In the genomic region with DNA sequence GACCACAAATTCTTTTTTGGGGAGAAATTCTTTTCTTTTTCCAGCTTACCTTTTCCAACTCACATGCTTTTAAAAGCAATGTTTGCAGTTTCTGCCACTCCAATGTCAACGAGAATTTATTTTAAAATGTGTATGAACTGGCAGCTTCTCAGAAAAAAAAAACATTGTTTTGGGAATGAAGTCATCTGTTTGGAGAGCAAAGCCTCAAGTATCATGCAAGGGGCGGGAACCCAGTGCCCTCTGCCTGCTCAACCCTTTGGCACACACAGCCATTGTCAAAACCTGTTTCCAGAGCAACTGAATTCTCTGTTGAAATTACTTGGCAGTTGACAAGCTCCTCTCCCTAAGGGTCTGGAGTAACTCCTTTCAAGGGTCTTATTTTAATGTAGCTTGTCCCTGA, we compare ENCODE assay signal across 10 cellular contexts.
A peak's percentile ranks its signal among the peaks of the same experiment; 100 is the strongest.
DNase-seq lines count a peak whose midpoint lies in the region; ATAC-seq and TF ChIP-seq lines count a peak whose summit lies in the region.
"Had no signal": no experiment of that assay in that cellular context is flagged by ENCODE, and none has a peak within 500 bp of the region (broad histone marks: within the 10 kb centered on the region; RNA-seq: fewer than 3 reads in every experiment).

No MANE protein-coding gene starts in this region.

- intact Hi-C loops in CD14-positive monocyte (cut with micrococcal nuclease): no loop called here

- no peaks in the 10 kb centered on the region for H3K9me3 ChIP-seq in SK-N-SH

- H3K27ac Mint-ChIP-seq in CD14-positive monocyte: no peak overlapping the region
- H3K27ac Mint-ChIP-seq: CD4-positive, CD25-positive, alpha-beta regulatory T cell; T-helper 1 cell treated with Interleukin-12 subunit alpha and Interleukin-12 subunit beta and Interleukin-4 antibody, amounts not matched to agents 30 μg/mL and 1 μg/mL, for 36 hours had no signal

- peaks cover 0 to 28% of the 10 kb centered on the region in 2 experiments; a peak in 3 of 4 replicates for H3K4me1 ChIP-seq in SK-N-SH (ENCODE audit: control insufficient read depth in 1 of 2, insufficient read depth in 2 of 2, low read depth in 1 of 2, low read length in 1 of 2)

- peak; percentile 87 for DNase-seq in AG10803 (ENCODE audit: low read depth)
- peak; percentile 85 for DNase-seq in LNCaP clone FGC (ENCODE audit: low read depth)
- DNase-seq in SK-N-SH: no peak
- peak; percentile 78 for DNase-seq in kidney glomerular epithelial cell (lab: John Stamatoyannopoulos, UW)
- no peak for DNase-seq in CD1c-positive myeloid dendritic cell (ENCODE audit: extremely low spot score)
- no peak for DNase-seq in GM13976 (ENCODE audit: low spot score)
- DNase-seq in CD14-positive monocyte (ENCODE audit: low spot score): no peak
- DNase-seq: CD4-positive, CD25-positive, alpha-beta regulatory T cell had no signal

- ATAC-seq in GM19324 (IDR thresholded peaks at IDR 0.05; ENCODE audit: low FRiP score, unreplicated experiment): no peak

- H3K36me3 ChIP-seq in SK-N-SH (replicated peaks in 1 of 2; ENCODE audit: control insufficient read depth in 1 of 2, insufficient read depth in 2 of 2, low read length in 1 of 2): no peaks in the 10 kb centered on the region

- no peaks in the 10 kb centered on the region for H3K9me2 ChIP-seq in SK-N-SH

- TF ChIP-seq CTCF in AG10803 (conservative IDR thresholded peaks at IDR 0.05; ENCODE audit: low read length) (no peak), LNCaP clone FGC (IDR thresholded peaks at IDR 0.05; ENCODE audit: control insufficient read depth, extremely low read depth, insufficient read depth) (no peak), SK-N-SH (IDR thresholded peaks at IDR 0.05) (no peak; the same call in 1 of the 2 replicates), GM13976 (IDR thresholded peaks at IDR 0.05; ENCODE audit: borderline replicate concordance, control extremely low read depth, extremely low read depth, insufficient read depth, missing control alignments) (no peak), CD14-positive monocyte (IDR thresholded peaks at IDR 0.05) (no peak)

- H3K79me2 ChIP-seq in SK-N-SH (ENCODE audit: insufficient read depth): no peaks in the 10 kb centered on the region

- no peaks in the 10 kb centered on the region for H4K20me1 ChIP-seq in SK-N-SH (ENCODE audit: insufficient read depth)

- 72% methylated on average over 2 of the region's 2 CpGs for WGBS in SK-N-SH (ENCODE audit: low lambda C conversion rate)

- POLR2A ChIA-PET in SK-N-SH (lab: Yijun Ruan, JAX): no interaction called here

- TF ChIP-seq EP300 in SK-N-SH (IDR thresholded peaks at IDR 0.05; ENCODE audit: borderline replicate concordance in 1 of 2, low read depth in 1 of 2, low read length in 1 of 2): no peak

- H3K27me3 ChIP-seq in SK-N-SH (ENCODE audit: insufficient read depth): no peaks in the 10 kb centered on the region

- peaks cover 1 to 2% (median 1%) of the 10 kb centered on the region in 3 donors for H3K27me3 Mint-ChIP-seq in CD14-positive monocyte (ENCODE audit: low read depth in 3 of 3)

- peak overlapping the region; percentile 42 for H3K4me2 ChIP-seq in SK-N-SH

- H3K27ac ChIP-seq in SK-N-SH (ENCODE audit: low read depth in 2 of 2, low read length in 1 of 2): peak overlapping the region in 1 of 2 experiments; percentile 71; a peak in 2 of 4 replicates

- H3K9ac ChIP-seq in SK-N-SH: peak overlapping the region; percentile 8; the same call in 1 of the 2 replicates

- peaks cover 13% of the 10 kb centered on the region for H3F3A ChIP-seq in SK-N-SH (replicated peaks; ENCODE audit: insufficient read depth)

- no peak overlapping the region; the same call in 1 of the 2 replicates for H2AFZ ChIP-seq in SK-N-SH (ENCODE audit: low read depth)

- H3K4me3 ChIP-seq in AG10803 (ENCODE audit: low read length) (no peak overlapping the region), LNCaP clone FGC (ENCODE audit: low read depth, low read length) (no peak overlapping the region), SK-N-SH (ENCODE audit: low read depth in 2 of 2, low read length in 1 of 2) (no peak overlapping the region)

- H3K9me3 Mint-ChIP-seq in CD14-positive monocyte: peaks cover 0 to 2% (median 0%) of the 10 kb centered on the region in 7 donors
- H3K9me3 Mint-ChIP-seq: T-helper 1 cell treated with Interleukin-12 subunit alpha and Interleukin-12 subunit beta and Interleukin-4 antibody, amounts not matched to agents 30 μg/mL and 1 μg/mL, for 36 hours had no signal

- peaks cover 3% of the 10 kb centered on the region for H3K4me1 Mint-ChIP-seq in CD14-positive monocyte

- H3K4me3 Mint-ChIP-seq in CD14-positive monocyte: no peak overlapping the region
- H3K4me3 Mint-ChIP-seq: CD4-positive, CD25-positive, alpha-beta regulatory T cell; T-helper 1 cell treated with Interleukin-12 subunit alpha and Interleukin-12 subunit beta and Interleukin-4 antibody, amounts not matched to agents 30 μg/mL and 1 μg/mL, for 36 hours had no signal

- CTCF ChIA-PET in SK-N-SH (lab: Yijun Ruan, JAX): interaction anchor here (1.0 to 1.6 kb wide), 4 partner anchors 10 to 350 kb away, joined by 3 to 8 read pairs (median 4); no protein-coding TSS in a partner anchor

- no peaks in the 10 kb centered on the region for H3K36me3 Mint-ChIP-seq in CD14-positive monocyte
- H3K36me3 Mint-ChIP-seq: CD4-positive, CD25-positive, alpha-beta regulatory T cell had no signal

- TF ChIP-seq RAD21 in SK-N-SH (IDR thresholded peaks at IDR 0.05; ENCODE audit: low read length): no peak

- in situ Hi-C loops in GM13976 (cut with MboI; ENCODE audit: low sequenced_read_pairs, unreplicated experiment): no loop called here

TF ChIP-seq in SK-N-SH, 30 proteins besides CTCF, POLR2A, EP300 and RAD21 (continues in another document):
- no peak for TF ChIP-seq SMC3 (IDR thresholded peaks at IDR 0.05; ENCODE audit: low read depth, low read length)
- TF ChIP-seq, protein P1, sequence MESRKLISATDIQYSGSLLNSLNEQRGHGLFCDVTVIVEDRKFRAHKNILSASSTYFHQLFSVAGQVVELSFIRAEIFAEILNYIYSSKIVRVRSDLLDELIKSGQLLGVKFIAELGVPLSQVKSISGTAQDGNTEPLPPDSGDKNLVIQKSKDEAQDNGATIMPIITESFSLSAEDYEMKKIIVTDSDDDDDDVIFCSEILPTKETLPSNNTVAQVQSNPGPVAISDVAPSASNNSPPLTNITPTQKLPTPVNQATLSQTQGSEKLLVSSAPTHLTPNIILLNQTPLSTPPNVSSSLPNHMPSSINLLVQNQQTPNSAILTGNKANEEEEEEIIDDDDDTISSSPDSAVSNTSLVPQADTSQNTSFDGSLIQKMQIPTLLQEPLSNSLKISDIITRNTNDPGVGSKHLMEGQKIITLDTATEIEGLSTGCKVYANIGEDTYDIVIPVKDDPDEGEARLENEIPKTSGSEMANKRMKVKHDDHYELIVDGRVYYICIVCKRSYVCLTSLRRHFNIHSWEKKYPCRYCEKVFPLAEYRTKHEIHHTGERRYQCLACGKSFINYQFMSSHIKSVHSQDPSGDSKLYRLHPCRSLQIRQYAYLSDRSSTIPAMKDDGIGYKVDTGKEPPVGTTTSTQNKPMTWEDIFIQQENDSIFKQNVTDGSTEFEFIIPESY (IDR thresholded peaks at IDR 0.05; ENCODE audit: borderline replicate concordance, low read depth): no peak
- TF ChIP-seq GABPA (IDR thresholded peaks at IDR 0.05; ENCODE audit: low read depth): no peak
- TF ChIP-seq, protein P2, sequence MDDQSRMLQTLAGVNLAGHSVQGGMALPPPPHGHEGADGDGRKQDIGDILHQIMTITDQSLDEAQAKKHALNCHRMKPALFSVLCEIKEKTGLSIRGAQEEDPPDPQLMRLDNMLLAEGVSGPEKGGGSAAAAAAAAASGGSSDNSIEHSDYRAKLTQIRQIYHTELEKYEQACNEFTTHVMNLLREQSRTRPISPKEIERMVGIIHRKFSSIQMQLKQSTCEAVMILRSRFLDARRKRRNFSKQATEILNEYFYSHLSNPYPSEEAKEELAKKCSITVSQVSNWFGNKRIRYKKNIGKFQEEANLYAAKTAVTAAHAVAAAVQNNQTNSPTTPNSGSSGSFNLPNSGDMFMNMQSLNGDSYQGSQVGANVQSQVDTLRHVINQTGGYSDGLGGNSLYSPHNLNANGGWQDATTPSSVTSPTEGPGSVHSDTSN (IDR thresholded peaks at IDR 0.05): peak; percentile 74
- TF ChIP-seq, protein P3, sequence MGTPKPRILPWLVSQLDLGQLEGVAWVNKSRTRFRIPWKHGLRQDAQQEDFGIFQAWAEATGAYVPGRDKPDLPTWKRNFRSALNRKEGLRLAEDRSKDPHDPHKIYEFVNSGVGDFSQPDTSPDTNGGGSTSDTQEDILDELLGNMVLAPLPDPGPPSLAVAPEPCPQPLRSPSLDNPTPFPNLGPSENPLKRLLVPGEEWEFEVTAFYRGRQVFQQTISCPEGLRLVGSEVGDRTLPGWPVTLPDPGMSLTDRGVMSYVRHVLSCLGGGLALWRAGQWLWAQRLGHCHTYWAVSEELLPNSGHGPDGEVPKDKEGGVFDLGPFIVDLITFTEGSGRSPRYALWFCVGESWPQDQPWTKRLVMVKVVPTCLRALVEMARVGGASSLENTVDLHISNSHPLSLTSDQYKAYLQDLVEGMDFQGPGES (IDR thresholded peaks at IDR 0.05; ENCODE audit: low read depth, low read length): no peak
- TF ChIP-seq YY1 (IDR thresholded peaks at IDR 0.05; ENCODE audit: low read depth): no peak
- peak; percentile 14 for TF ChIP-seq TCF12 (IDR thresholded peaks at IDR 0.05)
- TF ChIP-seq JUND (IDR thresholded peaks at IDR 0.05): peak; percentile 34; the same call in 1 of the 2 replicates
- TF ChIP-seq TEAD4 (IDR thresholded peaks at IDR 0.05; ENCODE audit: borderline replicate concordance, insufficient read depth): no peak
- TF ChIP-seq POLR2AphosphoS5 (IDR thresholded peaks at IDR 0.05; ENCODE audit: low read depth, low read length): no peak
- TF ChIP-seq FOXJ3 (CRISPR knock-in tag; IDR thresholded peaks at IDR 0.05): no peak
- peak; percentile 36; the same call in 1 of the 2 replicates for TF ChIP-seq RXRA (IDR thresholded peaks at IDR 0.05; ENCODE audit: borderline replicate concordance, low read depth)
- TF ChIP-seq, protein P4, sequence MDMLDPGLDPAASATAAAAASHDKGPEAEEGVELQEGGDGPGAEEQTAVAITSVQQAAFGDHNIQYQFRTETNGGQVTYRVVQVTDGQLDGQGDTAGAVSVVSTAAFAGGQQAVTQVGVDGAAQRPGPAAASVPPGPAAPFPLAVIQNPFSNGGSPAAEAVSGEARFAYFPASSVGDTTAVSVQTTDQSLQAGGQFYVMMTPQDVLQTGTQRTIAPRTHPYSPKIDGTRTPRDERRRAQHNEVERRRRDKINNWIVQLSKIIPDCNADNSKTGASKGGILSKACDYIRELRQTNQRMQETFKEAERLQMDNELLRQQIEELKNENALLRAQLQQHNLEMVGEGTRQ (IDR thresholded peaks at IDR 0.05; ENCODE audit: borderline replicate concordance, low read depth, low read length): no peak
- no peak for TF ChIP-seq ELF1 (IDR thresholded peaks at IDR 0.05)
- TF ChIP-seq RCOR1 (IDR thresholded peaks at IDR 0.05; ENCODE audit: low read length): no peak
- TF ChIP-seq CHD2 (IDR thresholded peaks at IDR 0.05; ENCODE audit: low read length, partially characterized antibody): no peak

Comparison
In these comparisons a context has a peak if more than half of its experiments do, and no peak if none do; other contexts are left out.
1. DNase-seq: peak in AG10803 (single experiment), LNCaP clone FGC (single experiment) and kidney glomerular epithelial cell (single experiment); none in SK-N-SH (single experiment), CD1c-positive myeloid dendritic cell (single experiment), GM13976 (single experiment) and CD14-positive monocyte (single experiment).